8 cellular contexts compared by ENCODE assay signal in genomic region chr6:2841264-2842138, GRCh38. TPM values are rescaled to one million over a fixed set of nuclear protein-coding genes. Genes with fewer than 3 reads are reported as not detected.
DNase-seq lines count a peak whose midpoint lies in the region; TF ChIP-seq lines count a peak whose summit lies in the region.

Gene SERPINB1 (minus strand): TSS chr6:2841863. CDS start chr6:2840586, 1,277 bp downstream.

- H3K27me3 ChIP-seq in DOHH2 (ENCODE audit: control insufficient read depth, low read length): no peaks in the 10 kb centered on the region
- no peaks in the 10 kb centered on the region for H3K27me3 ChIP-seq in H9 (ENCODE audit: insufficient read depth, low read length)
- no peaks in the 10 kb centered on the region for H3K27me3 ChIP-seq in ascending aorta
- no peaks in the 10 kb centered on the region for H3K27me3 ChIP-seq in right atrium auricular region
- no peaks in the 10 kb centered on the region for H3K27me3 ChIP-seq in prostate gland (replicated peaks; ENCODE audit: insufficient read depth)

- peak within 1 kb of the TSS; percentile 76 for H3K18ac ChIP-seq in H9 (ENCODE audit: insufficient read length, low read depth, low read length)

- H3K79me2 ChIP-seq in DOHH2 (ENCODE audit: control insufficient read depth, low read length) (peaks cover 33% of the 10 kb centered on the region), H9 (ENCODE audit: insufficient read depth, low read length) (no peaks in the 10 kb centered on the region)

- peak; percentile 60 for TF ChIP-seq POLR2A in prostate gland (IDR thresholded peaks at IDR 0.05)

- H2AK5ac ChIP-seq in H9 (ENCODE audit: insufficient read length, low read length): no peak within 1 kb of the TSS

- no peak within 1 kb of the TSS for H2BK5ac ChIP-seq in H9 (ENCODE audit: insufficient read length, low read length)

- WGBS in H9 (ENCODE audit: extremely low coverage, insufficient read length, low lambda C conversion rate): no CpG with 5 or more reads among the region's 67 CpGs
- WGBS in prostate gland: 2% methylated on average over 49 of the region's 67 CpGs

- intact Hi-C loops in ascending aorta (cut with DNase I) (loop anchor here (1.0 to 10.0 kb wide), 7 partner anchors 23 to 1247 kb away; partner anchors contain the start of gene WRNIP1), prostate gland (cut with DNase I) (loop anchor here (2.0 to 10.0 kb wide), 2 partner anchors 49 to 213 kb away; no protein-coding TSS in a partner anchor)

- no peak within 1 kb of the TSS for H2BK120ac ChIP-seq in H9 (ENCODE audit: low read depth, low read length, poor library complexity, severe bottlenecking)

- peak; percentile 93 for DNase-seq in H9
- peak; percentile 41 for DNase-seq in NCI-H1436 (lab: John Stamatoyannopoulos, UW)
- DNase-seq in T-helper 2 cell: peak; percentile 40 to 87 (median 62)
- peak; percentile 75 to 97 for DNase-seq in ascending aorta (ENCODE audit: low spot score in 2 of 2)
- DNase-seq in right atrium auricular region (ENCODE audit: low spot score): peak; percentile 96
- peak; percentile 63 for DNase-seq in prostate gland (ENCODE audit: low spot score)
- DNase-seq in ureter (ENCODE audit: low spot score): peak; percentile 90

- no peaks in the 10 kb centered on the region; the same call in 1 of the 2 replicates for H4K20me1 ChIP-seq in DOHH2 (ENCODE audit: control insufficient read depth, insufficient read depth, low read depth, low read length)
- no peaks in the 10 kb centered on the region for H4K20me1 ChIP-seq in H9 (ENCODE audit: control insufficient read depth, insufficient read depth, insufficient read length)

- H3K9me3 ChIP-seq in DOHH2 (ENCODE audit: control insufficient read depth, insufficient read depth, low read length) (no peaks in the 10 kb centered on the region), H9 (ENCODE audit: control insufficient read depth, low read depth, low read length) (no peaks in the 10 kb centered on the region), ascending aorta (no peaks in the 10 kb centered on the region), right atrium auricular region (no peaks in the 10 kb centered on the region), prostate gland (no peaks in the 10 kb centered on the region)

- peak within 1 kb of the TSS; percentile 81 for H3K4me3 Mint-ChIP-seq in H9

- no peak within 1 kb of the TSS for H4K8ac ChIP-seq in H9 (replicated peaks; ENCODE audit: insufficient read length, low read depth, low read length)

- H3K27ac Mint-ChIP-seq in H9: peak within 1 kb of the TSS; percentile 96 to 99 (median 98)

- peaks cover 3 to 18% (median 14%) of the 10 kb centered on the region in 3 experiments; a peak in 6 of 7 replicates for H3K36me3 Mint-ChIP-seq in H9 (ENCODE audit: insufficient read depth in 1 of 3, low read depth in 3 of 3)

- H4K91ac ChIP-seq in H9 (ENCODE audit: insufficient read length, low read depth, low read length): no peak within 1 kb of the TSS

- H3K23ac ChIP-seq in H9 (ENCODE audit: insufficient read length, low read depth, low read length): no peak within 1 kb of the TSS

- no peak within 1 kb of the TSS for H2BK20ac ChIP-seq in H9 (ENCODE audit: low read depth, low read length, poor library complexity, severe bottlenecking)

- peaks cover 22% of the 10 kb centered on the region in 2 experiments for H3K4me1 Mint-ChIP-seq in H9

- peaks cover 11% of the 10 kb centered on the region for H3F3A ChIP-seq in DOHH2 (ENCODE audit: control insufficient read depth, insufficient read depth)

- H2BK12ac ChIP-seq in H9 (ENCODE audit: insufficient read length, low read depth, low read length): no peak within 1 kb of the TSS

- H3K27ac ChIP-seq in DOHH2 (ENCODE audit: low read depth, low read length): peak within 1 kb of the TSS; percentile 50
- H3K27ac ChIP-seq in H9 (ENCODE audit: insufficient read length, low read depth, low read length): peak within 1 kb of the TSS; percentile 46
- H3K27ac ChIP-seq in ascending aorta: peak within 1 kb of the TSS; percentile 97 to 99
- peak within 1 kb of the TSS; percentile 95 to 99 for H3K27ac ChIP-seq in right atrium auricular region
- peak within 1 kb of the TSS; percentile 82 to 85 for H3K27ac ChIP-seq in prostate gland

- peak within 1 kb of the TSS; percentile 82 for H3K4me3 ChIP-seq in DOHH2 (ENCODE audit: low read length)
- H3K4me3 ChIP-seq in ascending aorta: peak within 1 kb of the TSS; percentile 74 to 87
- peak within 1 kb of the TSS; percentile 49 to 66 for H3K4me3 ChIP-seq in right atrium auricular region
- peak within 1 kb of the TSS; percentile 36 to 41 for H3K4me3 ChIP-seq in prostate gland

- H3K9me3 Mint-ChIP-seq in H9: no peaks in the 10 kb centered on the region

- no peaks in the 10 kb centered on the region for H3K9me2 ChIP-seq in DOHH2 (replicated peaks; ENCODE audit: control insufficient read depth, low read length)

- H3K36me3 ChIP-seq in DOHH2 (ENCODE audit: control insufficient read depth, low read length) (peaks cover 38% of the 10 kb centered on the region), ascending aorta (peaks cover 10 to 27% of the 10 kb centered on the region in 2 donors), right atrium auricular region (peaks cover 22% of the 10 kb centered on the region), prostate gland (no peaks in the 10 kb centered on the region)

- peak within 1 kb of the TSS; percentile 85 for H3K4me2 ChIP-seq in DOHH2 (ENCODE audit: low read length)
- H3K4me2 ChIP-seq in H9 (ENCODE audit: insufficient read depth, insufficient read length, low read length): peak within 1 kb of the TSS; percentile 69

- H3K4ac ChIP-seq in H9 (ENCODE audit: low read depth, low read length): no peak within 1 kb of the TSS

- peak; percentile 11 for TF ChIP-seq CTCF in DOHH2 (IDR thresholded peaks at IDR 0.05; ENCODE audit: low read depth, low read length, poor library complexity, severe bottlenecking)
- TF ChIP-seq CTCF in H9 (conservative IDR thresholded peaks at IDR 0.05): peak; percentile 31; the same call in 2 of the 3 replicates
- TF ChIP-seq CTCF in ascending aorta (IDR thresholded peaks at IDR 0.05): peak in 1 of 3 experiments; percentile 20
- TF ChIP-seq CTCF in right atrium auricular region (IDR thresholded peaks at IDR 0.05): peak in 1 of 2 donors; percentile 40
- TF ChIP-seq CTCF in prostate gland (IDR thresholded peaks at IDR 0.05): no peak

- peak within 1 kb of the TSS; percentile 90 for H3K14ac ChIP-seq in H9 (ENCODE audit: insufficient read depth, low read length)

- H3T11ph ChIP-seq in H9 (ENCODE audit: low read length): no peak within 1 kb of the TSS

- H3K9ac ChIP-seq in H9 (ENCODE audit: extremely low read depth, insufficient read length, low read length): peak within 1 kb of the TSS; percentile 61

- H4K5ac ChIP-seq in H9 (ENCODE audit: insufficient read length, low read depth, low read length): no peak within 1 kb of the TSS

- H2BK15ac ChIP-seq in H9 (ENCODE audit: low read depth, low read length): no peak within 1 kb of the TSS

- H3K56ac ChIP-seq in H9 (ENCODE audit: insufficient read length, low read depth, low read length): no peak within 1 kb of the TSS

- no peaks in the 10 kb centered on the region for H3K79me1 ChIP-seq in H9 (ENCODE audit: insufficient read depth, low read depth, low read length, poor library complexity, severe bottlenecking)

- no peak within 1 kb of the TSS for H2AFZ ChIP-seq in H9 (ENCODE audit: low read length)

- H3K4me1 ChIP-seq in DOHH2 (ENCODE audit: control insufficient read depth, low read length): peaks cover 56% of the 10 kb centered on the region
- H3K4me1 ChIP-seq in H9 (ENCODE audit: insufficient read depth, low read length): peaks cover 7% of the 10 kb centered on the region; the same call in 1 of the 2 replicates
- H3K4me1 ChIP-seq in ascending aorta: peaks cover 10 to 16% of the 10 kb centered on the region in 2 donors
- H3K4me1 ChIP-seq in right atrium auricular region: peaks cover 0 to 46% of the 10 kb centered on the region in 2 donors
- peaks cover 7% of the 10 kb centered on the region for H3K4me1 ChIP-seq in prostate gland (replicated peaks)

- peaks cover 3% of the 10 kb centered on the region for H3K23me2 ChIP-seq in H9 (ENCODE audit: insufficient read length, low read depth, low read length, poor library complexity, severe bottlenecking)

- 0 out of 2 replicates have a peak, but pooled peaks cover 2% of the 10 kb centered on the region for H3K27me3 Mint-ChIP-seq in H9 (ENCODE audit: low read depth)

RNA-seq across cellular contexts. Expression of gene SERPINB1, which starts in this region (rescaled TPM):
- 18.4 and 20.5 TPM in 2 replicates for total RNA-seq in H9 (2021)
- total RNA-seq in ascending aorta: 14.0 TPM
- 10 to 100 TPM; 26.6 to 27.3 TPM for total RNA-seq in right atrium auricular region
- 10 to 100 TPM; 27.5 to 31.1 TPM for total RNA-seq in prostate gland
- 43.8 TPM for total RNA-seq in ureter

Comparison
In these comparisons a context has a peak if more than half of its experiments do, and no peak if none do; other contexts are left out.
1. Peak in every context shown above with its lines: DNase-seq, H3K4me3 ChIP-seq and H3K27ac ChIP-seq.
2. H3K27ac ChIP-seq: peak in every context shown above with its lines; median percentile 98 in ascending aorta; 97 in right atrium auricular region; 84 in prostate gland; 50 in DOHH2; 46 in H9.
3. CTCF ChIP-seq: peak in DOHH2 (single experiment) and H9 (single experiment); none in prostate gland (0 of 4).
4. DNase-seq: peak in every context shown above with its lines; median percentile 96 in right atrium auricular region; 93 in H9; 90 in ureter; 86 in ascending aorta; 63 in prostate gland; 62 in T-helper 2 cell; 41 in NCI-H1436.